24 cellular contexts compared by ENCODE assay signal in genomic region chr2:166775176-166775575, GRCh38.
"Had no signal": no experiment of that assay in that cellular context is flagged by ENCODE, and none has a peak within 500 bp of the region (broad histone marks: within the 10 kb centered on the region; RNA-seq: fewer than 3 reads in every experiment).

No MANE protein-coding gene starts in this region.

- H3K36me3 ChIP-seq: gastroesophageal sphincter, heart left ventricle, left lung, neural progenitor cell, right atrium auricular region, sigmoid colon, spleen, thoracic aorta, tibial nerve, upper lobe of right lung, uterus had no signal

- H3K4me2 ChIP-seq: hepatocyte, neural progenitor cell had no signal

- H3K79me2 ChIP-seq: hepatocyte, parathyroid adenoma had no signal

- H2AFZ ChIP-seq: hepatocyte, neural progenitor cell, parathyroid adenoma had no signal

- H3K9me3 ChIP-seq: gastroesophageal sphincter, heart left ventricle, right atrium auricular region, sigmoid colon, thoracic aorta, tibial nerve, upper lobe of right lung, uterus had no signal

- ATAC-seq: esophagus mucosa; gastroesophageal sphincter; heart left ventricle; left cardiac atrium; left lung; naive thymus-derived CD4-positive, alpha-beta T cell; stimulated activated naive B cell treated with anti-CD40 and anti-IgM and Interleukin-4, amounts not matched to agents 10 μg/mL and 1 μg/mL and 100 μg/mL, for 72 hours; upper lobe of right lung had no signal

- H3K9ac ChIP-seq: neural progenitor cell, parathyroid adenoma had no signal

- H3K27me3 ChIP-seq: gastroesophageal sphincter, heart left ventricle, hepatocyte, left lung, neural progenitor cell, right atrium auricular region, sigmoid colon, spleen, tibial nerve, upper lobe of right lung, uterus had no signal

- H3K27ac ChIP-seq: epithelial cell of prostate, gastroesophageal sphincter, heart left ventricle, hepatocyte, left lung, neural progenitor cell, parathyroid adenoma, right atrium auricular region, sigmoid colon, spleen, thoracic aorta, tibial nerve, upper lobe of right lung, uterus had no signal

- H3K4me1 ChIP-seq: gastroesophageal sphincter, heart left ventricle, left lung, neural progenitor cell, parathyroid adenoma, right atrium auricular region, sigmoid colon, spleen, tibial nerve, upper lobe of right lung, uterus had no signal

- FAIRE-seq: islet of Langerhans had no signal

- DNase-seq: cortex of kidney; effector CD4-positive, alpha-beta T cell; foreskin fibroblast; heart left ventricle; left cardiac atrium; left lung; mesendoderm; midbrain; naive thymus-derived CD4-positive, alpha-beta T cell; sigmoid colon; spleen; stimulated activated naive B cell treated with anti-CD40 and anti-IgM and Interleukin-4, amounts not matched to agents 10 μg/mL and 1 μg/mL and 100 μg/mL, for 72 hours; upper lobe of right lung; uterus had no signal

- H3K4me3 ChIP-seq: gastroesophageal sphincter, heart left ventricle, hepatocyte, left lung, neural progenitor cell, right atrium auricular region, sigmoid colon, spleen, thoracic aorta, tibial nerve, upper lobe of right lung, uterus had no signal
